1 cellular context compared by ENCODE assay signal in genomic region chr9:33025572-33026347, GRCh38.
A peak's percentile ranks its signal among the peaks of the same experiment; 100 is the strongest.
TF ChIP-seq lines count a peak whose summit lies in the region.

No MANE protein-coding gene starts in this region.

TF ChIP-seq in HepG2, 621 proteins besides CTCF, POLR2A, EP300 and RAD21 (continued from another document):
- TF ChIP-seq, protein P1, sequence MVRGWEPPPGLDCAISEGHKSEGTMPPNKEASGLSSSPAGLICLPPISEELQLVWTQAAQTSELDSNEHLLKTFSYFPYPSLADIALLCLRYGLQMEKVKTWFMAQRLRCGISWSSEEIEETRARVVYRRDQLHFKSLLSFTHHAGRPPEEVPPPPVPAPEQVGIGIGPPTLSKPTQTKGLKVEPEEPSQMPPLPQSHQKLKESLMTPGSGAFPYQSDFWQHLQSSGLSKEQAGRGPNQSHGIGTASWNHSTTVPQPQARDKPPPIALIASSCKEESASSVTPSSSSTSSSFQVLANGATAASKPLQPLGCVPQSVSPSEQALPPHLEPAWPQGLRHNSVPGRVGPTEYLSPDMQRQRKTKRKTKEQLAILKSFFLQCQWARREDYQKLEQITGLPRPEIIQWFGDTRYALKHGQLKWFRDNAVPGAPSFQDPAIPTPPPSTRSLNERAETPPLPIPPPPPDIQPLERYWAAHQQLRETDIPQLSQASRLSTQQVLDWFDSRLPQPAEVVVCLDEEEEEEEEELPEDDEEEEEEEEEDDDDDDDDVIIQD (CRISPR knock-in tag; IDR thresholded peaks at IDR 0.05; ENCODE audit: low read depth): no peak
- TF ChIP-seq CSRNP2 (CRISPR knock-in tag; conservative IDR thresholded peaks at IDR 0.05; ENCODE audit: low read depth) (no peak), ZSCAN5A (CRISPR knock-in tag; IDR thresholded peaks at IDR 0.05; ENCODE audit: borderline replicate concordance) (no peak), ZNF180 (CRISPR knock-in tag; IDR thresholded peaks at IDR 0.05; ENCODE audit: borderline replicate concordance, low read depth) (no peak), MAF1 (CRISPR knock-in tag; IDR thresholded peaks at IDR 0.05; ENCODE audit: borderline replicate concordance) (no peak), ZNF629 (CRISPR knock-in tag; conservative IDR thresholded peaks at IDR 0.05) (no peak), JUND (CRISPR knock-in tag; IDR thresholded peaks at IDR 0.05) (0 out of 2 replicates have a peak, but pooled peaks have one; percentile 15), ZSCAN29 (CRISPR knock-in tag; conservative IDR thresholded peaks at IDR 0.05) (no peak), TCF7L2 (IDR thresholded peaks at IDR 0.05; ENCODE audit: low read depth, low read length) (no peak), ZFP82 (CRISPR knock-in tag; IDR thresholded peaks at IDR 0.05; ENCODE audit: borderline replicate concordance) (no peak)
- TF ChIP-seq, protein P2, sequence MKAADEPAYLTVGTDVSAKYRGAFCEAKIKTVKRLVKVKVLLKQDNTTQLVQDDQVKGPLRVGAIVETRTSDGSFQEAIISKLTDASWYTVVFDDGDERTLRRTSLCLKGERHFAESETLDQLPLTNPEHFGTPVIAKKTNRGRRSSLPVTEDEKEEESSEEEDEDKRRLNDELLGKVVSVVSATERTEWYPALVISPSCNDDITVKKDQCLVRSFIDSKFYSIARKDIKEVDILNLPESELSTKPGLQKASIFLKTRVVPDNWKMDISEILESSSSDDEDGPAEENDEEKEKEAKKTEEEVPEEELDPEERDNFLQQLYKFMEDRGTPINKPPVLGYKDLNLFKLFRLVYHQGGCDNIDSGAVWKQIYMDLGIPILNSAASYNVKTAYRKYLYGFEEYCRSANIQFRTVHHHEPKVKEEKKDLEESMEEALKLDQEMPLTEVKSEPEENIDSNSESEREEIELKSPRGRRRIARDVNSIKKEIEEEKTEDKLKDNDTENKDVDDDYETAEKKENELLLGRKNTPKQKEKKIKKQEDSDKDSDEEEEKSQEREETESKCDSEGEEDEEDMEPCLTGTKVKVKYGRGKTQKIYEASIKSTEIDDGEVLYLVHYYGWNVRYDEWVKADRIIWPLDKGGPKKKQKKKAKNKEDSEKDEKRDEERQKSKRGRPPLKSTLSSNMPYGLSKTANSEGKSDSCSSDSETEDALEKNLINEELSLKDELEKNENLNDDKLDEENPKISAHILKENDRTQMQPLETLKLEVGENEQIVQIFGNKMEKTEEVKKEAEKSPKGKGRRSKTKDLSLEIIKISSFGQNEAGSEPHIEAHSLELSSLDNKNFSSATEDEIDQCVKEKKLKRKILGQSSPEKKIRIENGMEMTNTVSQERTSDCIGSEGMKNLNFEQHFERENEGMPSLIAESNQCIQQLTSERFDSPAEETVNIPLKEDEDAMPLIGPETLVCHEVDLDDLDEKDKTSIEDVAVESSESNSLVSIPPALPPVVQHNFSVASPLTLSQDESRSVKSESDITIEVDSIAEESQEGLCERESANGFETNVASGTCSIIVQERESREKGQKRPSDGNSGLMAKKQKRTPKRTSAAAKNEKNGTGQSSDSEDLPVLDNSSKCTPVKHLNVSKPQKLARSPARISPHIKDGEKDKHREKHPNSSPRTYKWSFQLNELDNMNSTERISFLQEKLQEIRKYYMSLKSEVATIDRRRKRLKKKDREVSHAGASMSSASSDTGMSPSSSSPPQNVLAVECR (CRISPR knock-in tag; IDR thresholded peaks at IDR 0.05; ENCODE audit: borderline replicate concordance): peak; percentile 60; the same call in 1 of the 2 replicates
